11 cellular contexts compared by ENCODE assay signal in the genomic region with DNA sequence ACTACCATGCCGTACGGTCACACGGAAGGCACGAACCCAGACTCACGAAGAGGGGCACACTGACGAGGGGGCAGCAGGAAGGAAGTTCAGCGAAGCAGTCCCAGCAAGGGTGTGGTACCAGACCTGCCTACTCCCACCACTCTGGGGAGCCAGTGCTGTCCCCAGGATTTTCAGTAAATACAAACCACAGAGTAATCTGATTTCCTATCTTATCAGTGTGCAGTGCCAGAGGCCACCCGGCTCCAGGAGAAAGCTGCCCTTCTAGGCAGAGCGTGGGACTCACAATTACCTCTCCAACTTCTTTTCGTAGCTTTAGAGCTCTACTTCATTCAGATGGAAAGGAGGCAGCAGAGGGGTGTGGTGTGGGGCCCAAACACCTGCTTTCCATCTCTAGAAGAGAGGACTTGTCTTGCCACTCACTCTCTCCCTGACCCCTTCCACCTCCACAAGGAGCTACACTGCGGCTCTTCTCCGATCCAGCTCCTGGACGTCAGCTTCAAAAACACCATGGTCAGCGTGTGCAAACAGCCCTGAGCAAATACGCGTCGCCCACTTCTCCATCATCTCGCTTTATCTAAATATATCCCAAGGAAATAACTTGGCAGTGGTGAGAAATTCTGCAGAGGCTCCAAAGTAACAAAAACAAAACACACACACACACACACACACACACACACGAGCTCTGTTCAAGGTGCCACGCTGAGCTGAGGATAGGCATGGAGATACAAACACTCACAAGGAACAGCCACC.
DNase-seq lines count a peak whose midpoint lies in the region; ATAC-seq, FAIRE-seq and TF ChIP-seq lines count a peak whose summit lies in the region.
"Had no signal": no experiment of that assay in that cellular context is flagged by ENCODE, and none has a peak within 500 bp of the region (broad histone marks: within the 10 kb centered on the region; RNA-seq: fewer than 3 reads in every experiment).

No MANE protein-coding gene starts in this region.

- H3K9me3 Mint-ChIP-seq in H9 = no peaks in the 10 kb centered on the region
- no peaks in the 10 kb centered on the region for H3K9me3 Mint-ChIP-seq in activated T-helper 17 cell treated with anti-CD3 and anti-CD28 coated beads, Interleukin-2, amount 50 U/mL, for 72 hours
- no peaks in the 10 kb centered on the region for H3K9me3 Mint-ChIP-seq in stimulated activated effector memory CD8-positive, alpha-beta T cell treated with anti-CD3 and anti-CD28 coated beads, Interleukin-12 subunit alpha, Interleukin-12 subunit beta, amount 100 ng/mL, for 72 hours

- no peaks in the 10 kb centered on the region for H3K23me2 ChIP-seq in H9 (ENCODE audit: insufficient read length, low read depth, low read length, poor library complexity, severe bottlenecking)

- no peak overlapping the region for H4K91ac ChIP-seq in H9 (ENCODE audit: insufficient read length, low read depth, low read length)

- peaks cover 3% of the 10 kb centered on the region for H3K79me1 ChIP-seq in H9 (ENCODE audit: insufficient read depth, low read depth, low read length, poor library complexity, severe bottlenecking)

- no peak overlapping the region for H2BK15ac ChIP-seq in H9 (ENCODE audit: low read depth, low read length)

- H3K36me3 Mint-ChIP-seq in H9 (ENCODE audit: insufficient read depth in 1 of 3, low read depth in 3 of 3) = 0 out of 7 replicates have a peak, but pooled peaks cover 0 to 4% (median 0%) of the 10 kb centered on the region in 3 experiments
- H3K36me3 Mint-ChIP-seq in activated T-helper 17 cell treated with anti-CD3 and anti-CD28 coated beads, Interleukin-2, amount 50 U/mL, for 72 hours (ENCODE audit: low read depth) = no peaks in the 10 kb centered on the region
- no peaks in the 10 kb centered on the region for H3K36me3 Mint-ChIP-seq in stimulated activated effector memory CD8-positive, alpha-beta T cell treated with anti-CD3 and anti-CD28 coated beads, Interleukin-12 subunit alpha, Interleukin-12 subunit beta, amount 100 ng/mL, for 72 hours

- no peak overlapping the region for H3K9ac ChIP-seq in H9 (ENCODE audit: extremely low read depth, insufficient read length, low read length)

- peak overlapping the region in 1 of 2 experiments; percentile 41; a peak in 1 of 5 replicates for H3K4me3 Mint-ChIP-seq in H9
- no peak overlapping the region for H3K4me3 Mint-ChIP-seq in activated T-helper 17 cell treated with anti-CD3 and anti-CD28 coated beads, Interleukin-2, amount 50 U/mL, for 72 hours
- H3K4me3 Mint-ChIP-seq in stimulated activated effector memory CD8-positive, alpha-beta T cell treated with anti-CD3 and anti-CD28 coated beads, Interleukin-12 subunit alpha, Interleukin-12 subunit beta, amount 100 ng/mL, for 72 hours = no peak overlapping the region

- H2AFZ ChIP-seq in H9 (ENCODE audit: low read length) = no peak overlapping the region

- H3K36me3 ChIP-seq in right atrium auricular region = no peaks in the 10 kb centered on the region

- peaks cover 23% of the 10 kb centered on the region; the same call in 1 of the 2 replicates for H3K79me2 ChIP-seq in H9 (ENCODE audit: insufficient read depth, low read length)

- DNase-seq in H9 = no peak
- no peak for DNase-seq in right atrium auricular region (ENCODE audit: low spot score)
- no peak for DNase-seq in stimulated activated effector memory CD8-positive, alpha-beta T cell treated with anti-CD3 and anti-CD28 coated beads, Interleukin-12 subunit alpha, Interleukin-12 subunit beta, amount 100 ng/mL, for 72 hours (ENCODE audit: low spot score in 2 of 2)
- DNase-seq in cortex of kidney (lab: John Stamatoyannopoulos, UW) = no peak
- no peak for DNase-seq in NOMO-1 treated with dmso at 0.1 percent for 144 hours (lab: John Stamatoyannopoulos, UW; ENCODE audit: unreplicated experiment)
- no peak for DNase-seq in RCC 7860 (ENCODE audit: low spot score)
- DNase-seq in 8988T = no peak
- DNase-seq: activated CD8-positive, alpha-beta memory T cell treated with anti-CD3 and anti-CD28 coated beads for 24 hours; NCI-H526 had no signal

- H3K56ac ChIP-seq in H9 (ENCODE audit: insufficient read length, low read depth, low read length) = no peak overlapping the region

- H3K4me1 Mint-ChIP-seq in H9 = peaks cover 91% of the 10 kb centered on the region in 2 experiments
- peaks cover 28% of the 10 kb centered on the region for H3K4me1 Mint-ChIP-seq in activated T-helper 17 cell treated with anti-CD3 and anti-CD28 coated beads, Interleukin-2, amount 50 U/mL, for 72 hours
- H3K4me1 Mint-ChIP-seq in stimulated activated effector memory CD8-positive, alpha-beta T cell treated with anti-CD3 and anti-CD28 coated beads, Interleukin-12 subunit alpha, Interleukin-12 subunit beta, amount 100 ng/mL, for 72 hours = peaks cover 91% of the 10 kb centered on the region

- H2BK20ac ChIP-seq in H9 (ENCODE audit: low read depth, low read length, poor library complexity, severe bottlenecking) = no peak overlapping the region

- H3K4me3 ChIP-seq in right atrium auricular region = no peak overlapping the region

- no peak overlapping the region for H4K8ac ChIP-seq in H9 (replicated peaks; ENCODE audit: insufficient read length, low read depth, low read length)

- H3K27me3 Mint-ChIP-seq in H9 (ENCODE audit: low read depth) = no peaks in the 10 kb centered on the region
- no peaks in the 10 kb centered on the region for H3K27me3 Mint-ChIP-seq in activated T-helper 17 cell treated with anti-CD3 and anti-CD28 coated beads, Interleukin-2, amount 50 U/mL, for 72 hours

- H2BK5ac ChIP-seq in H9 (ENCODE audit: insufficient read length, low read length) = no peak overlapping the region

- no peak overlapping the region for H3K23ac ChIP-seq in H9 (ENCODE audit: insufficient read length, low read depth, low read length)

- no CpG with 5 or more reads among the region's 20 CpGs for WGBS in H9 (ENCODE audit: extremely low coverage, insufficient read length, low lambda C conversion rate)

- no peak overlapping the region for H4K5ac ChIP-seq in H9 (ENCODE audit: insufficient read length, low read depth, low read length)

- H3K9me3 ChIP-seq in H9 (ENCODE audit: control insufficient read depth, low read depth, low read length) = no peaks in the 10 kb centered on the region
- no peaks in the 10 kb centered on the region for H3K9me3 ChIP-seq in right atrium auricular region

- H3K27me3 ChIP-seq in H9 (ENCODE audit: insufficient read depth, low read length) (no peaks in the 10 kb centered on the region), right atrium auricular region (no peaks in the 10 kb centered on the region)

- peak overlapping the region; percentile 6; the same call in 1 of the 2 replicates for H3K14ac ChIP-seq in H9 (ENCODE audit: insufficient read depth, low read length)

- H2BK12ac ChIP-seq in H9 (ENCODE audit: insufficient read length, low read depth, low read length) = no peak overlapping the region

- no peak overlapping the region for H3K4ac ChIP-seq in H9 (ENCODE audit: low read depth, low read length)

- H2BK120ac ChIP-seq in H9 (ENCODE audit: low read depth, low read length, poor library complexity, severe bottlenecking) = no peak overlapping the region

- no peak for ATAC-seq in activated T-helper 17 cell treated with anti-CD3 and anti-CD28 coated beads, Interleukin-2, amount 50 U/mL, for 72 hours (replicated peaks)
- no peak for ATAC-seq in stimulated activated effector memory CD8-positive, alpha-beta T cell treated with anti-CD3 and anti-CD28 coated beads, Interleukin-12 subunit alpha, Interleukin-12 subunit beta, amount 100 ng/mL, for 72 hours

- no peak for FAIRE-seq in RCC 7860 (lab: Jason Lieb, UNC)

- H3K27ac ChIP-seq in H9 (ENCODE audit: insufficient read length, low read depth, low read length) (no peak overlapping the region), right atrium auricular region (peak overlapping the region; percentile 31 to 45)
- H3K27ac ChIP-seq: HL-60 had no signal

- H3K4me2 ChIP-seq in H9 (ENCODE audit: insufficient read depth, insufficient read length, low read length) = no peak overlapping the region

- H3K4me1 ChIP-seq in H9 (ENCODE audit: insufficient read depth, low read length) (peaks cover 16% of the 10 kb centered on the region), right atrium auricular region (peaks cover 0 to 66% of the 10 kb centered on the region in 2 donors)

- H3T11ph ChIP-seq in H9 (ENCODE audit: low read length) = no peak overlapping the region

- peak overlapping the region; percentile 76 to 95 (median 81); a peak in 6 of 7 replicates for H3K27ac Mint-ChIP-seq in H9
- H3K27ac Mint-ChIP-seq in activated T-helper 17 cell treated with anti-CD3 and anti-CD28 coated beads, Interleukin-2, amount 50 U/mL, for 72 hours = peak overlapping the region; percentile 79
- peak overlapping the region; percentile 71 for H3K27ac Mint-ChIP-seq in stimulated activated effector memory CD8-positive, alpha-beta T cell treated with anti-CD3 and anti-CD28 coated beads, Interleukin-12 subunit alpha, Interleukin-12 subunit beta, amount 100 ng/mL, for 72 hours

- H4K20me1 ChIP-seq in H9 (ENCODE audit: control insufficient read depth, insufficient read depth, insufficient read length) = peaks cover 4% of the 10 kb centered on the region

- no peak overlapping the region for H2AK5ac ChIP-seq in H9 (ENCODE audit: insufficient read length, low read length)

- H3K18ac ChIP-seq in H9 (ENCODE audit: insufficient read length, low read depth, low read length) = no peak overlapping the region

- TF ChIP-seq CTCF in H9 (conservative IDR thresholded peaks at IDR 0.05) (no peak), right atrium auricular region (IDR thresholded peaks at IDR 0.05) (no peak)
